ENCODE assay signal across 8 cellular contexts in genomic region chr1:220880367-220880680, GRCh38. TPM values are rescaled to one million over a fixed set of nuclear protein-coding genes. Genes with fewer than 3 reads are reported as not detected.
A peak's percentile ranks its signal among the peaks of the same experiment; 100 is the strongest.
DNase-seq lines count a peak whose midpoint lies in the region; ATAC-seq and TF ChIP-seq lines count a peak whose summit lies in the region.

No MANE protein-coding gene starts in this region.

- no TSS peak for BruUV-seq in Caco-2 (replicated peaks; lab: Mats Ljungman, UMichigan)

- H3K4me3 Mint-ChIP-seq in Caco-2 (ENCODE audit: unreplicated experiment): peak overlapping the region; percentile 69

- H3K4me3 ChIP-seq in Caco-2 (ENCODE audit: low read depth, low read length) (0 out of 2 replicates have a peak overlapping the region, but pooled peaks have one; percentile 56), SK-N-MC (peak overlapping the region; percentile 65; the same call in 1 of the 2 replicates), fibroblast of mammary gland (ENCODE audit: control insufficient read depth, low read depth, low read length) (peak overlapping the region; percentile 70), prostate gland (peak overlapping the region; percentile 50 to 67)

- intact Hi-C loops in Caco-2 (cut with micrococcal nuclease; ENCODE audit: unreplicated experiment): no loop called here
- intact Hi-C loops in prostate gland (cut with DNase I): no loop called here

- no peak overlapping the region for H3K9ac ChIP-seq in SK-N-MC (ENCODE audit: insufficient read length)

- no peaks in the 10 kb centered on the region for H3K36me3 ChIP-seq in Caco-2 (ENCODE audit: control insufficient read depth, insufficient read depth, low read length)
- no peaks in the 10 kb centered on the region for H3K36me3 ChIP-seq in SK-N-MC (ENCODE audit: insufficient read depth, low read length)
- H3K36me3 ChIP-seq in prostate gland: no peaks in the 10 kb centered on the region

- peaks cover 1% of the 10 kb centered on the region; the same call in 1 of the 2 replicates for H3K27me3 ChIP-seq in Caco-2 (replicated peaks; ENCODE audit: control insufficient read depth, insufficient read depth, low read length)
- H3K27me3 ChIP-seq in prostate gland (replicated peaks; ENCODE audit: insufficient read depth): peaks cover 22% of the 10 kb centered on the region

- no peak for TF ChIP-seq CTCF in Caco-2 (IDR thresholded peaks at IDR 0.05; ENCODE audit: insufficient read depth in 1 of 2, low read depth in 1 of 2, low read length in 1 of 2, severe bottlenecking in 1 of 2, unreplicated experiment in 1 of 2)
- no peak for TF ChIP-seq CTCF in fibroblast of mammary gland (conservative IDR thresholded peaks at IDR 0.05; ENCODE audit: control insufficient read depth, insufficient read depth, low read depth, low read length)
- no peak for TF ChIP-seq CTCF in prostate gland (IDR thresholded peaks at IDR 0.05)

- no peak for ATAC-seq in GM19035 (IDR thresholded peaks at IDR 0.05; ENCODE audit: unreplicated experiment)
- ATAC-seq in GM18867 (IDR thresholded peaks at IDR 0.05; ENCODE audit: unreplicated experiment): no peak

- H3K9me3 ChIP-seq in Caco-2: no peaks in the 10 kb centered on the region
- no peaks in the 10 kb centered on the region for H3K9me3 ChIP-seq in SK-N-MC (ENCODE audit: low read depth, low read length)
- no peaks in the 10 kb centered on the region for H3K9me3 ChIP-seq in prostate gland

- DNase-seq in Caco-2 (no peak), SK-N-MC (ENCODE audit: low read depth, low spot score) (no peak), fibroblast of mammary gland (ENCODE audit: low read depth) (no peak), prostate gland (ENCODE audit: low spot score) (no peak), COLO829 (ENCODE audit: low spot score) (no peak), DMS114 treated with DMSO at 0.1 percent for 48 hours (lab: John Stamatoyannopoulos, UW; ENCODE audit: unreplicated experiment) (no peak)

- no peaks in the 10 kb centered on the region for H3K36me3 Mint-ChIP-seq in Caco-2 (ENCODE audit: insufficient read depth, unreplicated experiment)

- POLR2A ChIA-PET in Caco-2 (lab: Charles Lee): no interaction called here

- no peaks in the 10 kb centered on the region for H3K4me1 Mint-ChIP-seq in Caco-2 (ENCODE audit: low read depth, unreplicated experiment)

- H3K27ac ChIP-seq in SK-N-MC (no peak overlapping the region), prostate gland (peak overlapping the region; percentile 72 to 80)

- WGBS in prostate gland: 13% methylated on average over 9 of the region's 9 CpGs

- TF ChIP-seq POLR2A in prostate gland (IDR thresholded peaks at IDR 0.05): no peak

- H3K27ac Mint-ChIP-seq in Caco-2 (ENCODE audit: unreplicated experiment): no peak overlapping the region

- H3K27me3 Mint-ChIP-seq in Caco-2 (ENCODE audit: insufficient read depth, unreplicated experiment): peaks cover 26% of the 10 kb centered on the region

- H3K9me3 Mint-ChIP-seq in Caco-2 (ENCODE audit: unreplicated experiment): no peaks in the 10 kb centered on the region

- peaks cover 5% of the 10 kb centered on the region for H3K4me1 ChIP-seq in Caco-2
- no peaks in the 10 kb centered on the region for H3K4me1 ChIP-seq in prostate gland (replicated peaks)

- CTCF ChIA-PET in Caco-2 (lab: Charles Lee): no interaction called here

RNA-seq across cellular contexts. Expression of gene HLX, which starts 1.1 kb away (rescaled TPM):
- 0.28 TPM in 1 of 2 replicates, not detected in the other for total RNA-seq in Caco-2 (2022)
- total RNA-seq in prostate gland: 1 to 10 TPM; 2.3 to 8.2 TPM
